Comparison of ENCODE assay signal across 8 cellular contexts in genomic region chr20:31603822-31604566, GRCh38. TPM values are rescaled to one million over a fixed set of nuclear protein-coding genes. Genes with fewer than 3 reads are reported as not detected.
DNase-seq lines count a peak whose midpoint lies in the region; ATAC-seq, FAIRE-seq and TF ChIP-seq lines count a peak whose summit lies in the region.

No MANE protein-coding gene starts in this region.

- CTCF ChIA-PET in A549 (lab: Yijun Ruan, JAX), result interaction anchor here (1.2 to 25.0 kb wide), 8 partner anchors 8 to 120 kb away, joined by 4 to 966 read pairs (median 12); a partner anchor contains a TSS

- ATAC-seq in A549, result peak; percentile 45 to 49
- peak; percentile 44 for ATAC-seq in GM18907 (IDR thresholded peaks at IDR 0.05; ENCODE audit: unreplicated experiment)
- peak; percentile 46 for ATAC-seq in lung (ENCODE audit: insufficient read depth, low FRiP score)

- peak overlapping the region; percentile 93 for H3K4me3 ChIP-seq in A549
- H3K4me3 ChIP-seq in lung, result peak overlapping the region; percentile 42

- 10% methylated on average over 24 of the region's 43 CpGs for WGBS in A549 (ENCODE audit: missing lambda C conversion rate)
- 10 to 12% methylated on average over 42 to 43 of the region's 43 CpGs for WGBS in lung, 2 donors

- H3K36me3 ChIP-seq in lung (ENCODE audit: control insufficient read depth in 2 of 2, insufficient read depth in 2 of 2, low read length in 2 of 2), result no peaks in the 10 kb centered on the region

- H3K9me3 ChIP-seq in A549, result no peaks in the 10 kb centered on the region
- no peaks in the 10 kb centered on the region for H3K9me3 ChIP-seq in lung (ENCODE audit: control insufficient read depth in 2 of 2, insufficient read depth in 1 of 2, low read length in 1 of 2)

- TF ChIP-seq CTCF in A549 (IDR thresholded peaks at IDR 0.05) (no peak), lung (IDR thresholded peaks at IDR 0.05; ENCODE audit: control extremely low read depth, extremely low read depth) (no peak)

- TF ChIP-seq EP300 in A549 (IDR thresholded peaks at IDR 0.05), result peak; percentile 53 to 86; a peak in 2 of 5 replicates

- peak overlapping the region; percentile 97 to 98 for H3K27ac ChIP-seq in A549
- H3K27ac ChIP-seq in lung (ENCODE audit: low read depth in 1 of 2, low read length in 1 of 2), result peak overlapping the region; percentile 92 to 96

- POLR2A ChIA-PET in A549 (lab: Yijun Ruan, JAX), result interaction anchor here (1.0 to 8.1 kb wide), 19 partner anchors 8 to 134 kb away, joined by 3 to 265 read pairs (median 14); partner anchors contain the start of gene BCL2L1

- H3K4me1 ChIP-seq in A549, result peaks cover 38% of the 10 kb centered on the region
- H3K4me1 ChIP-seq in lung (ENCODE audit: control insufficient read depth in 2 of 2, insufficient read depth in 2 of 2, low read length in 2 of 2), result peaks cover 0 to 6% of the 10 kb centered on the region in 2 donors

- TF ChIP-seq POLR2A in A549 (IDR thresholded peaks at IDR 0.05; ENCODE audit: low read length), result peak; percentile 90

- H3K4me2 ChIP-seq in A549, result peak overlapping the region; percentile 94

- DNase-seq in A549 (ENCODE audit: low read depth in 1 of 2, low spot score in 1 of 2) (peak; percentile 82 to 99), HTR-8/SVneo (ENCODE audit: insufficient read length, low spot score) (peak; percentile 93), lung (ENCODE audit: low spot score) (peak; percentile 95)
- peak; percentile 79 for DNase-seq in NK-92 treated with Interleukin-12 subunit alpha and Interleukin-12 subunit beta, amount 100 ng/mL, for 24 hours (lab: John Stamatoyannopoulos, UW)
- DNase-seq in activated CD8-positive, alpha-beta memory T cell treated with anti-CD3 and anti-CD28 coated beads for 24 hours, result peak; percentile 82
- peak; percentile 74 for DNase-seq in effector CD8-positive, alpha-beta T cell (lab: John Stamatoyannopoulos, UW)
- DNase-seq in stimulated activated CD4-positive, alpha-beta T cell treated with anti-CD3 and anti-CD28 coated beads, Interleukin-4, amount 100 ng/mL, for 4 hours, result peak; percentile 49 to 63

- no peak for FAIRE-seq in A549 (lab: Jason Lieb, UNC)
- peak; percentile 83 for FAIRE-seq in HTR-8/SVneo (lab: Jason Lieb, UNC)

- TF ChIP-seq RAD21 in A549 (conservative IDR thresholded peaks at IDR 0.05 in 1 of 2, IDR thresholded peaks at IDR 0.05 in 1 of 2), result peak in 1 of 2 experiments; percentile 13; a peak in 2 of 5 replicates

- H3K27me3 ChIP-seq in lung (ENCODE audit: control insufficient read depth, insufficient read depth), result no peaks in the 10 kb centered on the region

TF ChIP-seq in A549, 52 proteins besides CTCF, POLR2A, EP300 and RAD21 (continues in another document):
- peak; percentile 25; the same call in 1 of the 2 replicates for TF ChIP-seq MYC (IDR thresholded peaks at IDR 0.05; ENCODE audit: borderline replicate concordance, low read length)
- no peak for TF ChIP-seq FOSL2 (IDR thresholded peaks at IDR 0.05)
- TF ChIP-seq FOSL2 (CRISPR knock-in tag; IDR thresholded peaks at IDR 0.05), result peak; percentile 86
- TF ChIP-seq TP53 (CRISPR knock-in tag; IDR thresholded peaks at IDR 0.05), result peak; percentile 86
- peak; percentile 77; the same call in 1 of the 2 replicates for TF ChIP-seq GATA3 (IDR thresholded peaks at IDR 0.05; ENCODE audit: borderline replicate concordance)
- TF ChIP-seq NPAS2 (CRISPR knock-in tag; IDR thresholded peaks at IDR 0.05; ENCODE audit: borderline replicate concordance), result no peak
- peak; percentile 61 for TF ChIP-seq RARB (CRISPR knock-in tag; IDR thresholded peaks at IDR 0.05)
- TF ChIP-seq HEYL (CRISPR knock-in tag; IDR thresholded peaks at IDR 0.05), result no peak
- TF ChIP-seq MAZ (IDR thresholded peaks at IDR 0.05; ENCODE audit: borderline replicate concordance, low read depth, low read length), result peak; percentile 63; the same call in 1 of the 2 replicates
- peak in 1 of 2 experiments; percentile 54; a peak in 1 of 4 replicates for TF ChIP-seq CEBPB (IDR thresholded peaks at IDR 0.05)
- no peak for TF ChIP-seq FOSB (CRISPR knock-in tag; IDR thresholded peaks at IDR 0.05)
- peak; percentile 67; the same call in 1 of the 2 replicates for TF ChIP-seq RFX5 (IDR thresholded peaks at IDR 0.05)
- TF ChIP-seq TFCP2L1 (CRISPR knock-in tag; IDR thresholded peaks at IDR 0.05), result peak; percentile 50
- peak; percentile 27; the same call in 1 of the 2 replicates for TF ChIP-seq HOXB13 (CRISPR knock-in tag; IDR thresholded peaks at IDR 0.05; ENCODE audit: low read depth)
- peak; percentile 54; the same call in 1 of the 2 replicates for TF ChIP-seq PBX3 (IDR thresholded peaks at IDR 0.05)
- peak; percentile 62; the same call in 1 of the 2 replicates for TF ChIP-seq ATOH8 (CRISPR knock-in tag; IDR thresholded peaks at IDR 0.05; ENCODE audit: low read depth)
- TF ChIP-seq BHLHE40 (IDR thresholded peaks at IDR 0.05; ENCODE audit: low read depth, low read length), result peak; percentile 41; the same call in 1 of the 2 replicates
- TF ChIP-seq EHF (CRISPR knock-in tag; IDR thresholded peaks at IDR 0.05), result peak; percentile 25; the same call in 1 of the 2 replicates
- peak; percentile 89 for TF ChIP-seq MAX (IDR thresholded peaks at IDR 0.05)
- TF ChIP-seq E2F6 (IDR thresholded peaks at IDR 0.05; ENCODE audit: borderline replicate concordance, low read depth), result no peak
- 0 out of 2 replicates have a peak, but pooled peaks have one; percentile 12 for TF ChIP-seq HMGXB4 (CRISPR knock-in tag; IDR thresholded peaks at IDR 0.05; ENCODE audit: borderline replicate concordance)
- TF ChIP-seq FOXS1 (CRISPR knock-in tag; IDR thresholded peaks at IDR 0.05), result 0 out of 2 replicates have a peak, but pooled peaks have one; percentile 31
- TF ChIP-seq ESRRA (IDR thresholded peaks at IDR 0.05; ENCODE audit: borderline replicate concordance, low read length), result no peak
- peak; percentile 77; the same call in 1 of the 2 replicates for TF ChIP-seq POLR2AphosphoS2 (conservative IDR thresholded peaks at IDR 0.05; ENCODE audit: low read length)
- TF ChIP-seq ZFP36 (IDR thresholded peaks at IDR 0.05; ENCODE audit: borderline replicate concordance, partially characterized antibody), result peak; percentile 71
- peak in 1 of 2 experiments; percentile 52; a peak in 2 of 5 replicates for TF ChIP-seq JUN (IDR thresholded peaks at IDR 0.05)
- TF ChIP-seq HOXA7 (CRISPR knock-in tag; IDR thresholded peaks at IDR 0.05), result no peak

RNA-seq across cellular contexts. Expression of gene ID1, which starts 1.1 kb away (rescaled TPM):
- polyA plus RNA-seq in A549 (2011; rRNA removed), result 237 and 250 TPM in 2 replicates
- 951 and 1,146 TPM in 2 replicates for polyA plus RNA-seq in A549 (2012; cell fraction: cytosol; rRNA removed)
- 1,622 and 2,122 TPM in 2 replicates for polyA plus RNA-seq in A549 (2012; cell fraction: nucleus; rRNA removed)
- polyA plus RNA-seq in A549 (2017; fragmentation: RNase III; extraction: RNeasy Plus Mini Kit Qiagen cat#74134 plus additional on column Dnase treatment), result 257 to 432 TPM (median 387 TPM) in 3 replicates
- 188 and 250 TPM in 2 replicates for polyA minus RNA-seq in A549 (2011; rRNA and poly(A)+ RNA removed)
- 100 to 1,000 TPM; 251 to 389 TPM for total RNA-seq in lung
- polyA plus RNA-seq in lung, result 100 to 1,000 TPM; 299 to 824 TPM

RNA-seq across cellular contexts. Expression of gene COX4I2, which starts 33.7 kb away (rescaled TPM):
- polyA plus RNA-seq in A549 (2011; rRNA removed) (not detected in 2 replicates), A549 (2017; fragmentation: RNase III; extraction: RNeasy Plus Mini Kit Qiagen cat#74134 plus additional on column Dnase treatment) (not detected in 3 replicates), lung (10 to 100 TPM; 21.0 to 51.8 TPM)
- not detected in 2 replicates for polyA plus RNA-seq in A549 (2012; cell fraction: cytosol; rRNA removed)
- polyA plus RNA-seq in A549 (2012; cell fraction: nucleus; rRNA removed), result not detected in 2 replicates
- polyA minus RNA-seq in A549 (2011; rRNA and poly(A)+ RNA removed), result not detected in 2 replicates
- 10 to 100 TPM; 14.4 to 18.8 TPM for total RNA-seq in lung

Comparison
In these comparisons a context has a peak if more than half of its experiments do, and no peak if none do; other contexts are left out.
1. Peak in every context shown above with its lines: DNase-seq, ATAC-seq, H3K4me3 ChIP-seq and H3K27ac ChIP-seq.
2. RNA of gene COX4I2, which starts 33.7 kb away (polyA plus RNA-seq): 21.0 to 51.8 TPM in lung; not detected in A549; every median in the first group is over 10 times any median in the second.